Comparison of ENCODE assay signal across 1 cellular context in the genomic region with DNA sequence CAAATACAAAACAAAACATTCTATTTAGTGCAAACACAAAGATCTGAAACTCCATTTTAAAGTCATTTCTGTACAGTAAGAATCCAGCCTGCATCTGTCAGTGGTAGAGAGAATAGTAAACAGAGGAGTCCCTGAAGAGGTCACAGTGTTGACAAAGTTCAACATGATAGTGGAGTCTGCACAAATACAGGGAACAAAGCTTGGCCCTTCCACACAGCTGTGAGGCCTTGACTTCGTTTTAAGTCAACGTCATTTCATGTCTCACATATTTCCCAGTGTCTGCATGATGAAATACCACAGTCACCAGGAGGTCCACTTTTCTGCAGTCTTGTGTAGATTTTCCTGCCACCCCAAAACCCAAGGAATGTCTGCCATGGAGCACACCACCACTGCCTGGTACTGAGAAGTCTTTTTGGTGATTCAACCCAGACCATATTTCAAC.
TF ChIP-seq lines count a peak whose summit lies in the region.

No MANE protein-coding gene starts in this region.

TF ChIP-seq in HepG2, 621 proteins besides CTCF, POLR2A, EP300 and RAD21 (continued from another document and continues in another):
- TF ChIP-seq GMEB1 (CRISPR knock-in tag; IDR thresholded peaks at IDR 0.05; ENCODE audit: borderline replicate concordance): no peak
- peak; percentile 94 for TF ChIP-seq ATF2 (CRISPR knock-in tag; IDR thresholded peaks at IDR 0.05)
- TF ChIP-seq ZNF468 (CRISPR knock-in tag; IDR thresholded peaks at IDR 0.05): no peak
- TF ChIP-seq ZNF24 (IDR thresholded peaks at IDR 0.05): no peak
- TF ChIP-seq DR1 (CRISPR knock-in tag; IDR thresholded peaks at IDR 0.05): no peak
- TF ChIP-seq, protein P1, sequence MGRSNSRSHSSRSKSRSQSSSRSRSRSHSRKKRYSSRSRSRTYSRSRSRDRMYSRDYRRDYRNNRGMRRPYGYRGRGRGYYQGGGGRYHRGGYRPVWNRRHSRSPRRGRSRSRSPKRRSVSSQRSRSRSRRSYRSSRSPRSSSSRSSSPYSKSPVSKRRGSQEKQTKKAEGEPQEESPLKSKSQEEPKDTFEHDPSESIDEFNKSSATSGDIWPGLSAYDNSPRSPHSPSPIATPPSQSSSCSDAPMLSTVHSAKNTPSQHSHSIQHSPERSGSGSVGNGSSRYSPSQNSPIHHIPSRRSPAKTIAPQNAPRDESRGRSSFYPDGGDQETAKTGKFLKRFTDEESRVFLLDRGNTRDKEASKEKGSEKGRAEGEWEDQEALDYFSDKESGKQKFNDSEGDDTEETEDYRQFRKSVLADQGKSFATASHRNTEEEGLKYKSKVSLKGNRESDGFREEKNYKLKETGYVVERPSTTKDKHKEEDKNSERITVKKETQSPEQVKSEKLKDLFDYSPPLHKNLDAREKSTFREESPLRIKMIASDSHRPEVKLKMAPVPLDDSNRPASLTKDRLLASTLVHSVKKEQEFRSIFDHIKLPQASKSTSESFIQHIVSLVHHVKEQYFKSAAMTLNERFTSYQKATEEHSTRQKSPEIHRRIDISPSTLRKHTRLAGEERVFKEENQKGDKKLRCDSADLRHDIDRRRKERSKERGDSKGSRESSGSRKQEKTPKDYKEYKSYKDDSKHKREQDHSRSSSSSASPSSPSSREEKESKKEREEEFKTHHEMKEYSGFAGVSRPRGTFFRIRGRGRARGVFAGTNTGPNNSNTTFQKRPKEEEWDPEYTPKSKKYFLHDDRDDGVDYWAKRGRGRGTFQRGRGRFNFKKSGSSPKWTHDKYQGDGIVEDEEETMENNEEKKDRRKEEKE (IDR thresholded peaks at IDR 0.05): no peak
- TF ChIP-seq ZNF883 (CRISPR knock-in tag; IDR thresholded peaks at IDR 0.05; ENCODE audit: not compliant biosample characterization): no peak
- TF ChIP-seq FOXJ3 (CRISPR knock-in tag; IDR thresholded peaks at IDR 0.05; ENCODE audit: borderline replicate concordance): peak; percentile 96
- TF ChIP-seq E2F1 (CRISPR knock-in tag; IDR thresholded peaks at IDR 0.05): no peak
- TF ChIP-seq ZNF629 (CRISPR knock-in tag; conservative IDR thresholded peaks at IDR 0.05): peak; percentile 27
- TF ChIP-seq NR1H2 (CRISPR knock-in tag; IDR thresholded peaks at IDR 0.05; ENCODE audit: borderline replicate concordance, low read depth): no peak
- TF ChIP-seq NFIB (CRISPR knock-in tag; IDR thresholded peaks at IDR 0.05; ENCODE audit: borderline replicate concordance): no peak
- TF ChIP-seq ZNF839 (CRISPR knock-in tag; IDR thresholded peaks at IDR 0.05; ENCODE audit: borderline replicate concordance): no peak
- TF ChIP-seq E2F5 (CRISPR knock-in tag; conservative IDR thresholded peaks at IDR 0.05): no peak
- TF ChIP-seq ZNF335 (CRISPR knock-in tag; IDR thresholded peaks at IDR 0.05): no peak
- no peak for TF ChIP-seq ZNF441 (CRISPR knock-in tag; IDR thresholded peaks at IDR 0.05; ENCODE audit: borderline replicate concordance)
- TF ChIP-seq, protein P2, sequence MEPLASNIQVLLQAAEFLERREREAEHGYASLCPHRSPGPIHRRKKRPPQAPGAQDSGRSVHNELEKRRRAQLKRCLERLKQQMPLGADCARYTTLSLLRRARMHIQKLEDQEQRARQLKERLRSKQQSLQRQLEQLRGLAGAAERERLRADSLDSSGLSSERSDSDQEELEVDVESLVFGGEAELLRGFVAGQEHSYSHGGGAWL (CRISPR knock-in tag; IDR thresholded peaks at IDR 0.05): no peak
- TF ChIP-seq ZNF574 (CRISPR knock-in tag; IDR thresholded peaks at IDR 0.05): peak; percentile 73
- TF ChIP-seq ZNF589 (CRISPR knock-in tag; conservative IDR thresholded peaks at IDR 0.05): no peak
- TF ChIP-seq KDM4B (CRISPR knock-in tag; IDR thresholded peaks at IDR 0.05): no peak
- no peak for TF ChIP-seq ATF6 (CRISPR knock-in tag; conservative IDR thresholded peaks at IDR 0.05)
- TF ChIP-seq SYNCRIP (IDR thresholded peaks at IDR 0.05; ENCODE audit: insufficient read depth, low read depth, low read length): no peak
- TF ChIP-seq REST (IDR thresholded peaks at IDR 0.05; ENCODE audit: borderline replicate concordance in 1 of 2, low read depth in 1 of 2, low read length in 2 of 2): peak in 1 of 2 experiments; percentile 59; a peak in 1 of 4 replicates
- peak; percentile 82 for TF ChIP-seq ERF (CRISPR knock-in tag; IDR thresholded peaks at IDR 0.05)
- 0 out of 2 replicates have a peak, but pooled peaks have one; percentile 30 for TF ChIP-seq CCDC6 (CRISPR knock-in tag; IDR thresholded peaks at IDR 0.05)
- TF ChIP-seq SNAPC2 (CRISPR knock-in tag; IDR thresholded peaks at IDR 0.05): no peak
- TF ChIP-seq BCL3 (CRISPR knock-in tag; IDR thresholded peaks at IDR 0.05): 0 out of 2 replicates have a peak, but pooled peaks have one; percentile 32
- TF ChIP-seq ZNF800 (CRISPR knock-in tag; IDR thresholded peaks at IDR 0.05): peak; percentile 75; the same call in 1 of the 2 replicates
- no peak for TF ChIP-seq SSRP1 (CRISPR knock-in tag; IDR thresholded peaks at IDR 0.05)
- no peak for TF ChIP-seq SMAD9 (CRISPR knock-in tag; IDR thresholded peaks at IDR 0.05)
- TF ChIP-seq TGIF2 (CRISPR knock-in tag; IDR thresholded peaks at IDR 0.05): peak; percentile 87
